2 cellular contexts compared by ENCODE assay signal in the genomic region with DNA sequence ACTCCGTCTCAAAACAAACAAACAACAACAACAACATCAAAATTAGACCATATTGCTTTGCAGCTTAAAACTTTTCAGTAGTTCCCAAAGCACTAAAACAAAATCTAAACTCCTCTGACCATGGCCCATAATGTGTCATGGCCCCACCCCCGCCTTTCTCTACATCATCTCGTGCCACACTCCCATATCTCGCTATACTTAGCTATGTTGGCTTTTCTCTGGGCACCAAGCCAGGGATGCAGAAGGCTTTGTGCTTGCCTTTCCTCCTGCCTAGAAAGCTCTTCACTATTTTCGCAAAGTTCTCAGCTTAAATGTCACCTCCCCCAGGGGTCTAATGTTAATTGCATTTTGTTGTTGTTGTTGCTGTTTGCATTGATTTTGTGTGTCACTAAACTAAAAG.
TF ChIP-seq lines count a peak whose summit lies in the region.

No MANE protein-coding gene starts in this region.

TF ChIP-seq in IMR-90, 13 proteins besides CTCF, POLR2A, EP300 and RAD21:
- TF ChIP-seq MXI1 (IDR thresholded peaks at IDR 0.05; ENCODE audit: borderline replicate concordance, low read depth, low read length) (no peak), RCOR1 (IDR thresholded peaks at IDR 0.05; ENCODE audit: insufficient replicate concordance, low read length) (no peak), RFX5 (IDR thresholded peaks at IDR 0.05; ENCODE audit: low read depth, low read length) (no peak), USF2 (IDR thresholded peaks at IDR 0.05; ENCODE audit: low read depth, low read length) (no peak), MAFK (IDR thresholded peaks at IDR 0.05; ENCODE audit: low read depth, low read length) (no peak), CEBPB (IDR thresholded peaks at IDR 0.05; ENCODE audit: low read depth, low read length) (no peak), BHLHE40 (IDR thresholded peaks at IDR 0.05; ENCODE audit: low read depth, low read length) (peak; percentile 39; the same call in 1 of the 2 replicates), SMC3 (IDR thresholded peaks at IDR 0.05; ENCODE audit: low read depth, low read length) (no peak), CHD1 (IDR thresholded peaks at IDR 0.05; ENCODE audit: low read depth, low read length) (no peak)

TF ChIP-seq in WTC11, 78 proteins besides CTCF, POLR2A, EP300 and RAD21:
- TF ChIP-seq USF2 (CRISPR knock-in tag; IDR thresholded peaks at IDR 0.05) (no peak), IRF2 (CRISPR knock-in tag; IDR thresholded peaks at IDR 0.05; ENCODE audit: borderline replicate concordance, low read depth) (no peak)
